ENCODE assay signal across 1 cellular context in genomic region chr1:75797606-75798216, GRCh38.
TF ChIP-seq lines count a peak whose summit lies in the region.

No MANE protein-coding gene starts in this region.

TF ChIP-seq in HepG2, 621 proteins besides CTCF, POLR2A, EP300 and RAD21:
- no peak for TF ChIP-seq NFAT5 (CRISPR knock-in tag; IDR thresholded peaks at IDR 0.05)
- TF ChIP-seq ZNF572 (CRISPR knock-in tag; IDR thresholded peaks at IDR 0.05): no peak
- TF ChIP-seq, protein P1, sequence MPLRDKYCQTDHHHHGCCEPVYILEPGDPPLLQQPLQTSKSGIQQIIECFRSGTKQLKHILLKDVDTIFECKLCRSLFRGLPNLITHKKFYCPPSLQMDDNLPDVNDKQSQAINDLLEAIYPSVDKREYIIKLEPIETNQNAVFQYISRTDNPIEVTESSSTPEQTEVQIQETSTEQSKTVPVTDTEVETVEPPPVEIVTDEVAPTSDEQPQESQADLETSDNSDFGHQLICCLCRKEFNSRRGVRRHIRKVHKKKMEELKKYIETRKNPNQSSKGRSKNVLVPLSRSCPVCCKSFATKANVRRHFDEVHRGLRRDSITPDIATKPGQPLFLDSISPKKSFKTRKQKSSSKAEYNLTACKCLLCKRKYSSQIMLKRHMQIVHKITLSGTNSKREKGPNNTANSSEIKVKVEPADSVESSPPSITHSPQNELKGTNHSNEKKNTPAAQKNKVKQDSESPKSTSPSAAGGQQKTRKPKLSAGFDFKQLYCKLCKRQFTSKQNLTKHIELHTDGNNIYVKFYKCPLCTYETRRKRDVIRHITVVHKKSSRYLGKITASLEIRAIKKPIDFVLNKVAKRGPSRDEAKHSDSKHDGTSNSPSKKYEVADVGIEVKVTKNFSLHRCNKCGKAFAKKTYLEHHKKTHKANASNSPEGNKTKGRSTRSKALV (CRISPR knock-in tag; IDR thresholded peaks at IDR 0.05): no peak
TF ChIP-seq in HepG2: peak in this region for 0.
